In the genomic region with DNA sequence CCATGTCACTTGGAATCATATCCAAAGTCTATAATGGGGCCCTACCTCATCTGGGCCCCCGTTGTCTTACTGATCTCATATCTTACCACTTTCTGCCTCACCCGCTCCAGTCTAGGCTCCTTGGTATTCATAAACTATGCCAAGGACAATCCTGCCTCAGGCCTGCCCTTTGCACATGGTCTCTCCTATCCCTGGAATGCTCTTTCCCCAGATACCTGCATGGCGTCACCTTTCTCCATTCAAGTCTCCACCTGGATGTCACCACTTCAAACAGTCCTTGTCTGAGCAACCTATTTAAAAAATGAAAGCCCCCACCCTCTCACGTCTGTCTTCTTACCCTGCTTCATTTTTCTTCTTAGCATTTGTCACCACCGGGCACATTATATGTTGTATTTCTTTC, we compare ENCODE assay signal across 11 cellular contexts. TPM values are rescaled to one million over a fixed set of nuclear protein-coding genes. Genes with fewer than 3 reads are reported as not detected.
"Had no signal": no experiment of that assay in that cellular context is flagged by ENCODE, and none has a peak within 500 bp of the region (broad histone marks: within the 10 kb centered on the region; RNA-seq: fewer than 3 reads in every experiment).

No MANE protein-coding gene starts in this region.

- H3K4me1 ChIP-seq: HAP-1 had no signal

- H3K27ac ChIP-seq: GM23248 had no signal

- H3K4me3 Mint-ChIP-seq: GM23338, H9, HFFc6 had no signal

- H3K4me3 ChIP-seq: GM23248, GM23338, HAP-1 had no signal

- ATAC-seq: GM23338, HCT116 had no signal

- H3K9me3 Mint-ChIP-seq: GM23338, HFFc6 had no signal

- H3K9ac ChIP-seq: GM23248 had no signal

- H3K27ac Mint-ChIP-seq: GM23338, H9, HFFc6 had no signal

- H3K4me1 Mint-ChIP-seq: GM23338, H9 had no signal

- H3K4me2 ChIP-seq: GM23338 had no signal

- DNase-seq: GM23248, GOT3, H7, H9, HCEC 1CT, HFFc6 had no signal

- H3K36me3 ChIP-seq: HAP-1 had no signal

- H3K9me3 ChIP-seq: HAP-1 had no signal

- H2AFZ ChIP-seq: GM23248, GM23338 had no signal

RNA-seq across cellular contexts. Expression of gene VGLL1, which starts 8.2 kb away (rescaled TPM):
- total RNA-seq: GM23248, GM23338, H1, H4, H7, H9, HFFc6 had no signal
- polyA plus RNA-seq: GM23248, GM23338, H1 had no signal

RNA-seq across cellular contexts. Expression of gene BRS3, which starts 52.5 kb away (rescaled TPM):
- total RNA-seq: GM23248, GM23338, H1, H4, H7, H9, HFFc6 had no signal
- polyA plus RNA-seq: GM23248, GM23338, H1 had no signal
